Comparison of ENCODE assay signal across 10 cellular contexts in genomic region chr7:101390901-101391301, GRCh38. TPM values are rescaled to one million over a fixed set of nuclear protein-coding genes. Genes with fewer than 3 reads are reported as not detected.
DNase-seq lines count a peak whose midpoint lies in the region; ATAC-seq, FAIRE-seq and TF ChIP-seq lines count a peak whose summit lies in the region.
"Had no signal": no experiment of that assay in that cellular context is flagged by ENCODE, and none has a peak within 500 bp of the region (broad histone marks: within the 10 kb centered on the region; RNA-seq: fewer than 3 reads in every experiment).

No MANE protein-coding gene starts in this region.

- DNase-seq in EL (peak; percentile 21), GM20000 (ENCODE audit: low spot score) (peak; percentile 81), HT1080 (ENCODE audit: low read depth) (peak; percentile 9), kidney (peak; percentile 80), SW 1271 (lab: John Stamatoyannopoulos, UW) (no peak), NCI-H187 (lab: John Stamatoyannopoulos, UW) (no peak), superior temporal gyrus (ENCODE audit: extremely low spot score) (no peak)
- peak; percentile 74 for DNase-seq in activated CD8-positive, alpha-beta T cell treated with anti-CD3 and anti-CD28 coated beads for 36 hours

- H3K4me1 ChIP-seq in kidney (ENCODE audit: control insufficient read depth in 1 of 2, insufficient read depth in 1 of 2, low read depth in 1 of 2, low read length in 2 of 2) = no peaks in the 10 kb centered on the region

- H3K27ac ChIP-seq in kidney (ENCODE audit: low read depth in 2 of 2, low read length in 2 of 2) = no peak overlapping the region
- H3K27ac ChIP-seq: HL-60 had no signal

- no peaks in the 10 kb centered on the region for H3K36me3 ChIP-seq in kidney (ENCODE audit: control insufficient read depth in 1 of 2, insufficient read depth in 2 of 2, low read length in 2 of 2)

- H3K9ac ChIP-seq in kidney (ENCODE audit: low read length in 2 of 2) = no peak overlapping the region

- no peaks in the 10 kb centered on the region for H3K9me3 ChIP-seq in kidney (ENCODE audit: control insufficient read depth in 1 of 2, low read length in 2 of 2)

- no peak for TF ChIP-seq CTCF in GM20000 (IDR thresholded peaks at IDR 0.05; ENCODE audit: extremely low read depth, missing control alignments)
- TF ChIP-seq CTCF in activated CD8-positive, alpha-beta T cell treated with anti-CD3 and anti-CD28 coated beads for 36 hours (IDR thresholded peaks at IDR 0.05) = no peak
- no peak for TF ChIP-seq CTCF in kidney (IDR thresholded peaks at IDR 0.05; ENCODE audit: borderline replicate concordance, extremely low read depth, insufficient read depth)

- H3K27ac Mint-ChIP-seq in activated CD8-positive, alpha-beta T cell treated with anti-CD3 and anti-CD28 coated beads for 36 hours = peak overlapping the region; percentile 88

- H3K4me1 Mint-ChIP-seq in activated CD8-positive, alpha-beta T cell treated with anti-CD3 and anti-CD28 coated beads for 36 hours (ENCODE audit: low read depth) = peaks cover 24% of the 10 kb centered on the region

- POLR2A ChIA-PET in activated CD8-positive, alpha-beta T cell treated with anti-CD3 and anti-CD28 coated beads for 36 hours (lab: Charles Lee) = no interaction called here

- H3K4me3 Mint-ChIP-seq in activated CD8-positive, alpha-beta T cell treated with anti-CD3 and anti-CD28 coated beads for 36 hours = no peak overlapping the region

- no peaks in the 10 kb centered on the region for H3K27me3 Mint-ChIP-seq in activated CD8-positive, alpha-beta T cell treated with anti-CD3 and anti-CD28 coated beads for 36 hours

- H3K36me3 Mint-ChIP-seq in activated CD8-positive, alpha-beta T cell treated with anti-CD3 and anti-CD28 coated beads for 36 hours (ENCODE audit: low read depth) = no peaks in the 10 kb centered on the region

- H3K9me3 Mint-ChIP-seq in activated CD8-positive, alpha-beta T cell treated with anti-CD3 and anti-CD28 coated beads for 36 hours = no peaks in the 10 kb centered on the region

- peak; percentile 92 for ATAC-seq in activated CD8-positive, alpha-beta T cell treated with anti-CD3 and anti-CD28 coated beads for 36 hours

- no peak for FAIRE-seq in kidney (lab: Jason Lieb, UNC)
- FAIRE-seq: endothelial cell of umbilical vein had no signal

- intact Hi-C loops in activated CD8-positive, alpha-beta T cell treated with anti-CD3 and anti-CD28 coated beads for 36 hours (cut with micrococcal nuclease) = no loop called here
- intact Hi-C loops in kidney (cut with DNase I) = no loop called here

- no peak overlapping the region for H3K4me3 ChIP-seq in kidney (ENCODE audit: low read length in 2 of 2)

- CTCF ChIA-PET in activated CD8-positive, alpha-beta T cell treated with anti-CD3 and anti-CD28 coated beads for 36 hours (lab: Charles Lee) = interaction anchor here (0.9 to 4.0 kb wide), 3 partner anchors 20 to 76 kb away, joined by 3 to 19 read pairs (median 7); no protein-coding TSS in a partner anchor

RNA-seq across cellular contexts. Expression of gene COL26A1, which starts 28.2 kb away (rescaled TPM):
- total RNA-seq in HT1080 (2014; rRNA removed; shearing (Covaris generic)) = 0.02 TPM in 1 of 2 replicates, not detected in the other
- polyA plus RNA-seq in HT1080 (2015; cell fraction: cytosol; rRNA removed) = not detected in 2 replicates
- polyA plus RNA-seq in HT1080 (2015; cell fraction: nucleus; rRNA removed) = not detected in 2 replicates
- total RNA-seq in activated CD8-positive, alpha-beta T cell treated with anti-CD3 and anti-CD28 coated beads for 36 hours = not detected
- 1.2 TPM for total RNA-seq in kidney
- polyA plus RNA-seq in kidney (ENCODE audit: insufficient read depth, low read depth, low replicate concordance) = 3.5 TPM
- total RNA-seq: endothelial cell of umbilical vein had no signal
- polyA plus RNA-seq: endothelial cell of umbilical vein had no signal

Comparison
In these comparisons a context has a peak if more than half of its experiments do, and no peak if none do; other contexts are left out.
1. DNase-seq: peak in EL (single experiment), GM20000 (single experiment), HT1080 (single experiment), activated CD8-positive, alpha-beta T cell treated with anti-CD3 and anti-CD28 coated beads for 36 hours (single experiment) and kidney (single experiment); none in SW 1271 (0 of 2), NCI-H187 (0 of 2) and superior temporal gyrus (single experiment).